ENCODE assay signal across 28 cellular contexts in genomic region chr2:124269348-124269747, GRCh38.
"Had no signal": no experiment of that assay in that cellular context is flagged by ENCODE, and none has a peak within 500 bp of the region (broad histone marks: within the 10 kb centered on the region; RNA-seq: fewer than 3 reads in every experiment).

No MANE protein-coding gene starts in this region.

- H3K27me3 ChIP-seq: ascending aorta, suprapubic skin, tibial artery, upper lobe of right lung had no signal

- H3K36me3 ChIP-seq: ascending aorta, suprapubic skin, tibial artery, upper lobe of right lung, WERI-Rb-1 had no signal

- H3K4me1 ChIP-seq: ascending aorta, suprapubic skin, tibial artery, upper lobe of right lung had no signal

- H3K27ac ChIP-seq: ascending aorta, epithelial cell of prostate, skin epidermis, suprapubic skin, tibial artery, upper lobe of right lung, WERI-Rb-1 had no signal

- H3K4me3 Mint-ChIP-seq: activated CD4-positive, alpha-beta memory T cell treated with anti-CD3 and anti-CD28 coated beads for 36 hours; activated naive CD4-positive, alpha-beta T cell treated with anti-CD3 and anti-CD28 coated beads for 36 hours; activated naive CD8-positive, alpha-beta T cell treated with anti-CD3 and anti-CD28 coated beads, Interleukin-2, amount 10 ng/mL, durations not matched to agents 7 days and 5 days; activated T-helper 1 cell treated with anti-CD3 and anti-CD28 coated beads, Interleukin-12 subunit alpha, Interleukin-12 subunit beta, Interleukin-2, Interleukin-4 antibody, amounts not matched to agents 30 ng/mL and 10 ng/mL and 1 ng/mL, durations not matched to agents 14 hours and 24 hours and 36 hours; brain; naive thymus-derived CD8-positive, alpha-beta T cell; stimulated activated naive B cell treated with anti-CD40 and anti-IgM and Interleukin-4, amounts not matched to agents 10 μg/mL and 1 μg/mL and 100 μg/mL, for 72 hours; T-helper 1 cell treated with Interleukin-12 subunit alpha and Interleukin-12 subunit beta and Interleukin-4 antibody, amounts not matched to agents 30 μg/mL and 1 μg/mL, for 36 hours had no signal

- H3K27me3 Mint-ChIP-seq: activated CD4-positive, alpha-beta memory T cell treated with anti-CD3 and anti-CD28 coated beads for 36 hours; activated naive CD8-positive, alpha-beta T cell treated with anti-CD3 and anti-CD28 coated beads, Interleukin-2, amount 10 ng/mL, durations not matched to agents 7 days and 5 days; brain; naive thymus-derived CD8-positive, alpha-beta T cell; stimulated activated naive B cell treated with anti-CD40 and anti-IgM and Interleukin-4, amounts not matched to agents 10 μg/mL and 1 μg/mL and 100 μg/mL, for 72 hours had no signal

- H3K36me3 Mint-ChIP-seq: activated CD4-positive, alpha-beta memory T cell treated with anti-CD3 and anti-CD28 coated beads for 36 hours; activated naive CD8-positive, alpha-beta T cell treated with anti-CD3 and anti-CD28 coated beads, Interleukin-2, amount 10 ng/mL, durations not matched to agents 7 days and 5 days; brain; stimulated activated naive B cell treated with anti-CD40 and anti-IgM and Interleukin-4, amounts not matched to agents 10 μg/mL and 1 μg/mL and 100 μg/mL, for 72 hours had no signal

- H3K4me1 Mint-ChIP-seq: activated naive CD8-positive, alpha-beta T cell treated with anti-CD3 and anti-CD28 coated beads, Interleukin-2, amount 10 ng/mL, durations not matched to agents 7 days and 5 days; naive thymus-derived CD8-positive, alpha-beta T cell; stimulated activated naive B cell treated with anti-CD40 and anti-IgM and Interleukin-4, amounts not matched to agents 10 μg/mL and 1 μg/mL and 100 μg/mL, for 72 hours had no signal

- H3K4me3 ChIP-seq: ascending aorta, skin epidermis, suprapubic skin, tibial artery, upper lobe of right lung had no signal

- DNase-seq: activated CD4-positive, alpha-beta memory T cell treated with anti-CD3 and anti-CD28 coated beads for 36 hours; activated CD4-positive, alpha-beta T cell treated with anti-CD3 and anti-CD28 coated beads for 48 hours; activated CD8-positive, alpha-beta memory T cell treated with anti-CD3 and anti-CD28 coated beads, Interleukin-2, amount 50 U/mL, for 4 hours; activated effector memory CD4-positive, alpha-beta T cell treated with anti-CD3 and anti-CD28 coated beads, Interleukin-2, amount 50 U/mL, for 16 hours; activated naive CD4-positive, alpha-beta T cell treated with anti-CD3 and anti-CD28 coated beads for 36 hours; activated naive CD8-positive, alpha-beta T cell treated with anti-CD3 and anti-CD28 coated beads, Interleukin-2, amount 10 ng/mL, durations not matched to agents 7 days and 5 days; activated T-cell treated with anti-CD3 and anti-CD28 coated beads, Interleukin-2, amount 50 U/mL, for 1 hour; caudate nucleus; dermis blood vessel endothelial cell; effector CD4-positive, alpha-beta T cell; mammary epithelial cell; naive thymus-derived CD8-positive, alpha-beta T cell; stimulated activated CD4-positive, alpha-beta T cell treated with anti-CD3 and anti-CD28 coated beads, Interleukin-1b, Interleukin-23, amount 100 ng/mL, for 48 hours; stimulated activated naive B cell treated with anti-CD40 and anti-IgM and Interleukin-4, amounts not matched to agents 10 μg/mL and 1 μg/mL and 100 μg/mL, for 72 hours; SW 1271; T-helper 9 cell; tibial artery; upper lobe of right lung; WERI-Rb-1 had no signal

- H3K9me3 ChIP-seq: ascending aorta, suprapubic skin, tibial artery, upper lobe of right lung had no signal

- ATAC-seq: activated CD4-positive, CD25-positive, alpha-beta regulatory T cell treated with anti-CD3 and anti-CD28 coated beads, Interleukin-2, amount 50 U/mL, for 24 hours; naive thymus-derived CD8-positive, alpha-beta T cell; sciatic nerve; stimulated activated naive B cell treated with anti-CD40 and anti-IgM and Interleukin-4, amounts not matched to agents 10 μg/mL and 1 μg/mL and 100 μg/mL, for 72 hours; upper lobe of right lung had no signal

- H3K9me3 Mint-ChIP-seq: activated CD4-positive, alpha-beta memory T cell treated with anti-CD3 and anti-CD28 coated beads for 36 hours; brain had no signal

- H3K27ac Mint-ChIP-seq: activated CD4-positive, alpha-beta memory T cell treated with anti-CD3 and anti-CD28 coated beads for 36 hours; activated naive CD4-positive, alpha-beta T cell treated with anti-CD3 and anti-CD28 coated beads for 36 hours; activated naive CD8-positive, alpha-beta T cell treated with anti-CD3 and anti-CD28 coated beads, Interleukin-2, amount 10 ng/mL, durations not matched to agents 7 days and 5 days; activated T-helper 1 cell treated with anti-CD3 and anti-CD28 coated beads, Interleukin-12 subunit alpha, Interleukin-12 subunit beta, Interleukin-2, Interleukin-4 antibody, amounts not matched to agents 30 ng/mL and 10 ng/mL and 1 ng/mL, durations not matched to agents 14 hours and 24 hours and 36 hours; naive thymus-derived CD8-positive, alpha-beta T cell; stimulated activated naive B cell treated with anti-CD40 and anti-IgM and Interleukin-4, amounts not matched to agents 10 μg/mL and 1 μg/mL and 100 μg/mL, for 72 hours; T-helper 1 cell treated with Interleukin-12 subunit alpha and Interleukin-12 subunit beta and Interleukin-4 antibody, amounts not matched to agents 30 μg/mL and 1 μg/mL, for 36 hours had no signal
